In genomic region chr3:71305246-71306206, GRCh38 we compare ENCODE assay signal across 7 cellular contexts.
A peak's percentile ranks its signal among the peaks of the same experiment; 100 is the strongest.
DNase-seq lines count a peak whose midpoint lies in the region; ATAC-seq and TF ChIP-seq lines count a peak whose summit lies in the region.

No MANE protein-coding gene starts in this region.

- peak overlapping the region; percentile 37 for H3K27ac ChIP-seq in KOPT-K1 (ENCODE audit: low read depth, low read length, poor library complexity, severe bottlenecking)
- peak overlapping the region; percentile 70 to 83 for H3K27ac ChIP-seq in thoracic aorta

- TF ChIP-seq CTCF in fibroblast of mammary gland (conservative IDR thresholded peaks at IDR 0.05; ENCODE audit: control insufficient read depth, insufficient read depth, low read depth, low read length) (no peak), thoracic aorta (IDR thresholded peaks at IDR 0.05) (no peak)

- H3K4me1 ChIP-seq in thoracic aorta (ENCODE audit: control insufficient read depth in 1 of 2, low read depth in 2 of 2), result peaks cover 30 to 63% of the 10 kb centered on the region in 2 donors

- ATAC-seq in thoracic aorta (ENCODE audit: insufficient number of reproducible peaks, low FRiP score, low read depth), result peak; percentile 42

- peak; percentile 19 for DNase-seq in activated CD4-positive, alpha-beta T cell treated with anti-CD3 and anti-CD28 coated beads, Interleukin-2, amount 50 U/mL, for 1 hour
- peak; percentile 31 for DNase-seq in fibroblast of mammary gland (ENCODE audit: low read depth)
- DNase-seq in myocyte (ENCODE audit: low read depth), result peak; percentile 48
- no peak for DNase-seq in thoracic aorta (ENCODE audit: low spot score)
- no peak for DNase-seq in NCI-H2107 treated with DMSO at 0.1 percent for 48 hours (lab: John Stamatoyannopoulos, UW; ENCODE audit: unreplicated experiment)
- DNase-seq in NCI-H1436 (lab: John Stamatoyannopoulos, UW), result no peak

- H3K4me3 ChIP-seq in fibroblast of mammary gland (ENCODE audit: control insufficient read depth, low read depth, low read length), result peak overlapping the region; percentile 19
- H3K4me3 ChIP-seq in thoracic aorta, result peak overlapping the region; percentile 67

- H3K9me3 ChIP-seq in KOPT-K1 (ENCODE audit: insufficient read depth, low read length, poor library complexity, severe bottlenecking) (no peaks in the 10 kb centered on the region), thoracic aorta (no peaks in the 10 kb centered on the region)

- H3K27me3 ChIP-seq in thoracic aorta (replicated peaks; ENCODE audit: insufficient read depth), result no peaks in the 10 kb centered on the region

- no peaks in the 10 kb centered on the region for H3K36me3 ChIP-seq in KOPT-K1 (ENCODE audit: insufficient read depth, low read length)
- no peaks in the 10 kb centered on the region for H3K36me3 ChIP-seq in thoracic aorta

Comparison
In these comparisons a context has a peak if more than half of its experiments do, and no peak if none do; other contexts are left out.
1. DNase-seq: peak in activated CD4-positive, alpha-beta T cell treated with anti-CD3 and anti-CD28 coated beads, Interleukin-2, amount 50 U/mL, for 1 hour (single experiment), fibroblast of mammary gland (single experiment) and myocyte (single experiment); none in thoracic aorta (single experiment), NCI-H2107 treated with DMSO at 0.1 percent for 48 hours (single experiment) and NCI-H1436 (single experiment).